Comparison of ENCODE assay signal across 34 cellular contexts in genomic region chr7:72106405-72106804, GRCh38.
"Had no signal": no experiment of that assay in that cellular context is flagged by ENCODE, and none has a peak within 500 bp of the region (broad histone marks: within the 10 kb centered on the region; RNA-seq: fewer than 3 reads in every experiment).

No MANE protein-coding gene starts in this region.

- H3K36me3 ChIP-seq: MG63 had no signal

- H3K27me3 ChIP-seq: MG63 had no signal

- DNase-seq: Karpas-422, Kasumi-1, MG63, MM.1S, NCI-H1048, NCI-H1092, NCI-H1092 treated with DMSO at 0.1 percent for 48 hours, NCI-H1105, NCI-H1105 treated with DMSO at 0.1 percent for 48 hours, NCI-H1417, NCI-H1417 treated with DMSO at 0.1 percent for 48 hours, NCI-H1436, NCI-H1436 treated with DMSO at 0.1 percent for 48 hours, NCI-H146, NCI-H1694, NCI-H1694 treated with DMSO at 0.1 percent for 48 hours, NCI-H187, NCI-H187 treated with DMSO at 0.1 percent for 48 hours, NCI-H1930, NCI-H2029, NCI-H2029 treated with DMSO at 0.1 percent for 48 hours, NCI-H2081, NCI-H2081 treated with DMSO at 0.1 percent for 48 hours, NCI-H2107, NCI-H2171, NCI-H2171 treated with DMSO at 0.1 percent for 48 hours, NCI-H2227 treated with DMSO at 0.1 percent for 48 hours, NCI-H226, NCI-H345, NCI-H446, NCI-H446 treated with DMSO at 0.1 percent for 48 hours, NCI-H510A, NCI-H510A treated with DMSO at 0.1 percent for 48 hours, NCI-H524 had no signal

- H3K4me3 ChIP-seq: MG63 had no signal

- H3K9me3 ChIP-seq: MG63 had no signal
